In genomic region chr6:13486679-13487121, GRCh38 we compare ENCODE assay signal across 8 cellular contexts. TPM values are rescaled to one million over a fixed set of nuclear protein-coding genes. Genes with fewer than 3 reads are reported as not detected.
A peak's percentile ranks its signal among the peaks of the same experiment; 100 is the strongest.
DNase-seq lines count a peak whose midpoint lies in the region; ATAC-seq, FAIRE-seq and TF ChIP-seq lines count a peak whose summit lies in the region.

No MANE protein-coding gene starts in this region.

- H3K36me3 ChIP-seq in endocrine pancreas (ENCODE audit: control insufficient read depth, insufficient read depth, low read length) = no peaks in the 10 kb centered on the region

- no peaks in the 10 kb centered on the region for H3K9me3 Mint-ChIP-seq in activated CD4-positive, alpha-beta memory T cell treated with anti-CD3 and anti-CD28 coated beads, Interleukin-2, amount 10 ng/mL, durations not matched to agents 7 days and 5 days
- H3K9me3 Mint-ChIP-seq in mesothelial cell of epicardium = no peaks in the 10 kb centered on the region

- H3K4me1 Mint-ChIP-seq in activated CD4-positive, alpha-beta memory T cell treated with anti-CD3 and anti-CD28 coated beads, Interleukin-2, amount 10 ng/mL, durations not matched to agents 7 days and 5 days = peaks cover 41% of the 10 kb centered on the region
- peaks cover 16% of the 10 kb centered on the region for H3K4me1 Mint-ChIP-seq in mesothelial cell of epicardium

- peaks cover 24% of the 10 kb centered on the region for H3K27me3 Mint-ChIP-seq in activated CD4-positive, alpha-beta memory T cell treated with anti-CD3 and anti-CD28 coated beads, Interleukin-2, amount 10 ng/mL, durations not matched to agents 7 days and 5 days
- H3K27me3 Mint-ChIP-seq in mesothelial cell of epicardium (ENCODE audit: low read depth) = peaks cover 49% of the 10 kb centered on the region

- H3K27ac Mint-ChIP-seq in activated CD4-positive, alpha-beta memory T cell treated with anti-CD3 and anti-CD28 coated beads, Interleukin-2, amount 10 ng/mL, durations not matched to agents 7 days and 5 days = peak overlapping the region; percentile 52
- no peak overlapping the region for H3K27ac Mint-ChIP-seq in mesothelial cell of epicardium

- H3K27me3 ChIP-seq in endocrine pancreas (ENCODE audit: control insufficient read depth, insufficient read depth, low read length) = no peaks in the 10 kb centered on the region

- H3K36me3 Mint-ChIP-seq in activated CD4-positive, alpha-beta memory T cell treated with anti-CD3 and anti-CD28 coated beads, Interleukin-2, amount 10 ng/mL, durations not matched to agents 7 days and 5 days (ENCODE audit: low read depth) = no peaks in the 10 kb centered on the region
- no peaks in the 10 kb centered on the region for H3K36me3 Mint-ChIP-seq in mesothelial cell of epicardium

- H3K4me3 ChIP-seq in endocrine pancreas (ENCODE audit: control insufficient read depth, insufficient read depth, low read length) = no peak overlapping the region

- peak overlapping the region; percentile 88 for H3K9ac ChIP-seq in endocrine pancreas (ENCODE audit: control insufficient read depth, insufficient read depth, low read length)

- POLR2A ChIA-PET in activated CD4-positive, alpha-beta memory T cell treated with anti-CD3 and anti-CD28 coated beads, Interleukin-2, amount 10 ng/mL, durations not matched to agents 7 days and 5 days (lab: Charles Lee) = interaction anchor here (1.0 to 3.0 kb wide), 8 partner anchors 30 to 158 kb away, joined by 3 to 18 read pairs (median 6); partner anchors contain the start of genes NOL7, SIRT5 and TBC1D7

- peak; percentile 12 for FAIRE-seq in GM18507 (lab: Jason Lieb, UNC)

- peak overlapping the region; percentile 79 for H3K4me3 Mint-ChIP-seq in activated CD4-positive, alpha-beta memory T cell treated with anti-CD3 and anti-CD28 coated beads, Interleukin-2, amount 10 ng/mL, durations not matched to agents 7 days and 5 days
- peak overlapping the region; percentile 78 for H3K4me3 Mint-ChIP-seq in mesothelial cell of epicardium

- DNase-seq in A172 (ENCODE audit: low spot score) = peak; percentile 19
- DNase-seq in GM18507 (ENCODE audit: extremely low spot score, insufficient read length, low read depth) = no peak
- DNase-seq in NCI-H460 (ENCODE audit: extremely low read depth, low read depth) = peak; percentile 25
- peak; percentile 62 for DNase-seq in activated CD4-positive, alpha-beta memory T cell treated with anti-CD3 and anti-CD28 coated beads, Interleukin-2, amount 10 ng/mL, durations not matched to agents 7 days and 5 days
- DNase-seq in mesothelial cell of epicardium (ENCODE audit: low spot score in 2 of 2, unreplicated experiment in 2 of 2) = peak in 1 of 2 experiments; percentile 64
- DNase-seq in stimulated activated CD8-positive, alpha-beta memory T cell treated with anti-CD3 and anti-CD28 coated beads, Interleukin-4, amount 100 ng/mL, for 4 hours (ENCODE audit: low read depth in 2 of 2, low spot score in 1 of 2) = peak; percentile 34 to 46

- TF ChIP-seq CTCF in mesothelial cell of epicardium (IDR thresholded peaks at IDR 0.05; ENCODE audit: unreplicated experiment) = no peak

- CTCF ChIA-PET in activated CD4-positive, alpha-beta memory T cell treated with anti-CD3 and anti-CD28 coated beads, Interleukin-2, amount 10 ng/mL, durations not matched to agents 7 days and 5 days (lab: Charles Lee) = interaction anchor here (1.6 to 2.6 kb wide), 2 partner anchors 88 to 149 kb away, joined by 6 to 13 read pairs; partner anchors contain the start of gene SIRT5

- H3K9me3 ChIP-seq in endocrine pancreas (ENCODE audit: control insufficient read depth, low read length) = no peaks in the 10 kb centered on the region

- ATAC-seq in HG02973 (IDR thresholded peaks at IDR 0.05; ENCODE audit: unreplicated experiment) = peak; percentile 30

- H3K4me1 ChIP-seq in endocrine pancreas (ENCODE audit: control insufficient read depth, insufficient read depth, low read length) = peaks cover 5% of the 10 kb centered on the region

RNA-seq across cellular contexts. Expression of gene GFOD1, which starts 0.7 kb away (rescaled TPM):
- total RNA-seq in A172 (2014; rRNA removed; shearing (Covaris generic)) = 2.5 and 3.3 TPM in 2 replicates
- total RNA-seq in NCI-H460 (2014; rRNA removed; shearing (Covaris generic)) = 5.3 and 5.6 TPM in 2 replicates
- 8.9 and 10.1 TPM in 2 replicates for polyA plus RNA-seq in NCI-H460 (2014; cell fraction: nucleus; rRNA removed)
- total RNA-seq in activated CD4-positive, alpha-beta memory T cell treated with anti-CD3 and anti-CD28 coated beads, Interleukin-2, amount 10 ng/mL, durations not matched to agents 7 days and 5 days = 1 to 10 TPM; 3.0 TPM
- 3.5 to 4.8 TPM (median 4.0 TPM) in 3 replicates for total RNA-seq in mesothelial cell of epicardium
